10 cellular contexts compared by ENCODE assay signal in the genomic region with DNA sequence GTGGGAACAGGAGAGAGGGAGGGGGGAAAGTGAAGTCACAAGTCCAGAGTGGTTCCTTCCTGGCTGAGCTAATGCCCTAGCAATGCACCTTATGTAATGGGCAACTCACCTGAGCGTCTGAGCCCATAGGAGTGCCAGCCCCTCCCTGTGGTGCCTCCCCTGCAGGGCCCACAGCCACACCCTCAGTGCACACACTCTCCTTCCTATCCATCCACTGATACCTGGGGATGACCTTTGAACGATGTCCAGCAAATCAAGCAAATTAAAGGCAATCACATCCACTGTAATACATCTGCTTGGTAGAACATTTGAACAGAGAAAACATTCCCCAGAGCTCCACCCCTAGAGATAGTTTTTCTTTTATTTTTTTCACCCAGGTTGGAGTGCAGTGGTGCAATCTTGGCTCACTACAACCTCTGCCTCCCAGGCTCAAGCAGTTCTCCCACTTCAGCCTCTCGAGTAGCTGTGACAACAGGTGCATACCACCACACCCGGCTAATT. TPM values are rescaled to one million over a fixed set of nuclear protein-coding genes. Genes with fewer than 3 reads are reported as not detected.
DNase-seq lines count a peak whose midpoint lies in the region; ATAC-seq and TF ChIP-seq lines count a peak whose summit lies in the region.
"Had no signal": no experiment of that assay in that cellular context is flagged by ENCODE, and none has a peak within 500 bp of the region (broad histone marks: within the 10 kb centered on the region; RNA-seq: fewer than 3 reads in every experiment).

No MANE protein-coding gene starts in this region.

- H3K9me3 ChIP-seq in PC-3 (ENCODE audit: low read length) (no peaks in the 10 kb centered on the region), esophagus squamous epithelium (no peaks in the 10 kb centered on the region), thyroid gland (no peaks in the 10 kb centered on the region)
- H3K9me3 ChIP-seq: spleen had no signal

- DNase-seq in activated naive CD8-positive, alpha-beta T cell treated with anti-CD3 and anti-CD28 coated beads for 36 hours: no peak
- DNase-seq in PC-3 (peak; percentile 93), esophagus squamous epithelium (lab: John Stamatoyannopoulos, UW) (no peak), thyroid gland (peak; percentile 32 to 48), NCI-H1930 (lab: John Stamatoyannopoulos, UW) (no peak)
- DNase-seq in activated naive CD4-positive, alpha-beta T cell treated with Interleukin-2 at 50 U/mL for 16 hours: no peak
- DNase-seq: spleen had no signal

- peak overlapping the region; percentile 16 for H3K27ac Mint-ChIP-seq in activated naive CD8-positive, alpha-beta T cell
- no peak overlapping the region for H3K27ac Mint-ChIP-seq in activated naive CD8-positive, alpha-beta T cell treated with anti-CD3 and anti-CD28 coated beads for 36 hours

- H3K9ac ChIP-seq in PC-3 (ENCODE audit: low read length): peak overlapping the region; percentile 89

- no peaks in the 10 kb centered on the region for H3K9me3 Mint-ChIP-seq in activated naive CD8-positive, alpha-beta T cell (ENCODE audit: low read depth)
- H3K9me3 Mint-ChIP-seq in activated naive CD8-positive, alpha-beta T cell treated with anti-CD3 and anti-CD28 coated beads for 36 hours: no peaks in the 10 kb centered on the region

- H3K4me1 ChIP-seq in PC-3 (ENCODE audit: insufficient read depth, low read length): peaks cover 63% of the 10 kb centered on the region
- H3K4me1 ChIP-seq in esophagus squamous epithelium: peaks cover 33 to 62% (median 48%) of the 10 kb centered on the region in 3 donors
- peaks cover 60 to 64% of the 10 kb centered on the region in 2 donors for H3K4me1 ChIP-seq in thyroid gland

- POLR2A ChIA-PET in PC-3 (lab: Charles Lee; ENCODE audit: unreplicated experiment): interaction anchor here (0.5 to 0.6 kb wide), 2 partner anchors 23 to 147 kb away, joined by 8 to 24 read pairs; no protein-coding TSS in a partner anchor

- no peak overlapping the region for H3K4me3 Mint-ChIP-seq in activated naive CD8-positive, alpha-beta T cell
- no peak overlapping the region for H3K4me3 Mint-ChIP-seq in activated naive CD8-positive, alpha-beta T cell treated with anti-CD3 and anti-CD28 coated beads for 36 hours
- H3K4me3 Mint-ChIP-seq: brain had no signal

- H3K27me3 ChIP-seq in PC-3 (ENCODE audit: low read length) (no peaks in the 10 kb centered on the region), esophagus squamous epithelium (no peaks in the 10 kb centered on the region), thyroid gland (no peaks in the 10 kb centered on the region)
- H3K27me3 ChIP-seq: spleen had no signal

- no TSS peak for BruUV-seq in PC-3 (replicated peaks; lab: Mats Ljungman, UMichigan)

- no peaks in the 10 kb centered on the region for H3K36me3 ChIP-seq in PC-3 (ENCODE audit: low read depth, low read length)
- H3K36me3 ChIP-seq in esophagus squamous epithelium: no peaks in the 10 kb centered on the region
- no peaks in the 10 kb centered on the region for H3K36me3 ChIP-seq in thyroid gland
- H3K36me3 ChIP-seq: spleen had no signal

- no peaks in the 10 kb centered on the region for H3K36me3 Mint-ChIP-seq in activated naive CD8-positive, alpha-beta T cell
- no peaks in the 10 kb centered on the region for H3K36me3 Mint-ChIP-seq in activated naive CD8-positive, alpha-beta T cell treated with anti-CD3 and anti-CD28 coated beads for 36 hours
- H3K36me3 Mint-ChIP-seq: brain had no signal

- no peaks in the 10 kb centered on the region for H3K27me3 Mint-ChIP-seq in activated naive CD8-positive, alpha-beta T cell
- H3K27me3 Mint-ChIP-seq in activated naive CD8-positive, alpha-beta T cell treated with anti-CD3 and anti-CD28 coated beads for 36 hours: no peaks in the 10 kb centered on the region

- H3K79me2 ChIP-seq in PC-3 (ENCODE audit: low read length): peaks cover 18% of the 10 kb centered on the region

- no peaks in the 10 kb centered on the region for H3K9me2 ChIP-seq in PC-3 (replicated peaks; ENCODE audit: low read length)

- no peaks in the 10 kb centered on the region for H4K20me1 ChIP-seq in PC-3 (ENCODE audit: low read length)

- H3K4me3 ChIP-seq in PC-3 (ENCODE audit: low read length) (peak overlapping the region; percentile 50; the same call in 1 of the 2 replicates), esophagus squamous epithelium (no peak overlapping the region), thyroid gland (replicated peaks in 1 of 3) (no peak overlapping the region)

- 37 to 62% methylated on average over 4 of the region's 4 CpGs for WGBS in esophagus squamous epithelium, 2 donors
- 56 to 65% methylated on average over 4 of the region's 4 CpGs for WGBS in thyroid gland, 2 donors

- TF ChIP-seq POLR2A in esophagus squamous epithelium (IDR thresholded peaks at IDR 0.05): no peak
- TF ChIP-seq POLR2A in thyroid gland (IDR thresholded peaks at IDR 0.05): no peak

- peak overlapping the region; percentile 84 for H3K4me2 ChIP-seq in PC-3 (ENCODE audit: low read length)

- CTCF ChIA-PET in PC-3 (lab: Charles Lee): no interaction called here

- H3K27ac ChIP-seq in PC-3 (ENCODE audit: low read length) (peak overlapping the region; percentile 99), esophagus squamous epithelium (peak overlapping the region; percentile 59 to 88 (median 70)), thyroid gland (peak overlapping the region; percentile 25 to 78 (median 65))

- ATAC-seq in PC-3 (peak; percentile 47), GM18867 (IDR thresholded peaks at IDR 0.05; ENCODE audit: unreplicated experiment) (no peak)

- H2AFZ ChIP-seq in PC-3 (ENCODE audit: low read length): no peak overlapping the region

- no peak for TF ChIP-seq CTCF in PC-3 (conservative IDR thresholded peaks at IDR 0.05; ENCODE audit: low read depth, low read length)
- no peak for TF ChIP-seq CTCF in esophagus squamous epithelium (IDR thresholded peaks at IDR 0.05)
- TF ChIP-seq CTCF in thyroid gland (IDR thresholded peaks at IDR 0.05): no peak

- H3K4me1 Mint-ChIP-seq in activated naive CD8-positive, alpha-beta T cell (ENCODE audit: low read depth): peaks cover 40% of the 10 kb centered on the region
- H3K4me1 Mint-ChIP-seq in activated naive CD8-positive, alpha-beta T cell treated with anti-CD3 and anti-CD28 coated beads for 36 hours: peaks cover 37% of the 10 kb centered on the region

- intact Hi-C loops in PC-3 (cut with micrococcal nuclease) (loop anchor here (1.0 kb wide), 1 partner anchor 11 kb away; no protein-coding TSS in a partner anchor), esophagus squamous epithelium (cut with DNase I) (no loop called here), thyroid gland (cut with DNase I) (no loop called here)

- H3F3A ChIP-seq in PC-3 (ENCODE audit: low read length, unreplicated experiment): peaks cover 27% of the 10 kb centered on the region

RNA-seq across cellular contexts. Expression of gene MICAL2, which starts 19.6 kb away (rescaled TPM):
- total RNA-seq in activated naive CD8-positive, alpha-beta T cell treated with anti-CD3 and anti-CD28 coated beads for 36 hours: 10 to 100 TPM; 54.4 to 59.7 TPM
- 50.1 and 62.9 TPM in 2 replicates for total RNA-seq in PC-3 (2014; rRNA removed)
- 10 to 100 TPM; 10.1 to 49.0 (median 19.8) TPM for total RNA-seq in esophagus squamous epithelium
- total RNA-seq in thyroid gland: 10 to 100 TPM; 27.4 to 63.6 (median 51.9) TPM

Comparison
In these comparisons a context has a peak if more than half of its experiments do, and no peak if none do; other contexts are left out.
1. DNase-seq: peak in PC-3 (single experiment) and thyroid gland (2 of 2); none in activated naive CD8-positive, alpha-beta T cell treated with anti-CD3 and anti-CD28 coated beads for 36 hours (single experiment), esophagus squamous epithelium (single experiment), activated naive CD4-positive, alpha-beta T cell treated with Interleukin-2 at 50 U/mL for 16 hours (single experiment) and NCI-H1930 (0 of 2).
2. Peak in every context shown above with its lines, with median percentiles within 50 percentile points of each other: H3K27ac ChIP-seq.